Comparison of ENCODE assay signal across 9 cellular contexts in the genomic region with DNA sequence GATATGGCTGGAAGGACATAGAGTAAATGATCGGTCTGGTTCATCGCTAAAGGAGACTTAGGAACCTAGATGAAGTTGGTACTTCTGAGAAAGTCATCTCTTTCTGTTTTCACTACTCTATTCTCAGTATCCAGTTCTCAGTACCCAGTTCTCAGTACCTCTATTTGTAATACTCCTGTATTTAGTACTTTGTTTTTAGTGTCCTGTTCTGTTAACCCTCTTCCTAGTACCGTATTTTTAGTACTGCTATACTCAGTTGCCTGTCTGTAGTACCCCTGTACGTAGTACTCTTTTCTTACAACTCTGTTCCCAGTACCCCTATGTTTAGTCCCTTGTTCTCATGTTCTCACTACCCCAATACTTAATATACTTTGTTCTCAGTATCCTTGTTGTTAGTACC. TPM values are rescaled to one million over a fixed set of nuclear protein-coding genes. Genes with fewer than 3 reads are reported as not detected.
DNase-seq lines count a peak whose midpoint lies in the region; ATAC-seq and TF ChIP-seq lines count a peak whose summit lies in the region.
"Had no signal": no experiment of that assay in that cellular context is flagged by ENCODE, and none has a peak within 500 bp of the region (broad histone marks: within the 10 kb centered on the region; RNA-seq: fewer than 3 reads in every experiment).

No MANE protein-coding gene starts in this region.

- intact Hi-C loops in activated CD4-positive, alpha-beta T cell treated with anti-CD3 and anti-CD28 coated beads for 36 hours (cut with DNase I, micrococcal nuclease): loop anchor here (2.0 to 5.0 kb wide), 3 partner anchors 15 to 473 kb away; a partner anchor contains a TSS
- intact Hi-C loops in posterior cingulate gyrus (cut with DNase I): loop anchor here (2.0 kb wide), 1 partner anchor 239 kb away; a partner anchor contains a TSS

- peaks cover 0 to 6% (median 0%) of the 10 kb centered on the region in 5 donors for H3K36me3 ChIP-seq in subcutaneous abdominal adipose tissue (ENCODE audit: control insufficient read depth in 5 of 5, insufficient read depth in 5 of 5, low read length in 5 of 5)

- H3K9ac ChIP-seq in subcutaneous abdominal adipose tissue (ENCODE audit: low read length in 5 of 5): peak overlapping the region; percentile 10 to 91 (median 83)

- peaks cover 3% of the 10 kb centered on the region for H3K27me3 Mint-ChIP-seq in activated CD4-positive, alpha-beta T cell treated with anti-CD3 and anti-CD28 coated beads for 36 hours

- POLR2A ChIA-PET in activated CD4-positive, alpha-beta T cell treated with anti-CD3 and anti-CD28 coated beads for 36 hours (lab: Charles Lee): no interaction called here

- peak overlapping the region; percentile 90 for H3K27ac Mint-ChIP-seq in activated CD4-positive, alpha-beta T cell treated with anti-CD3 and anti-CD28 coated beads for 36 hours

- H3K27ac ChIP-seq in foreskin keratinocyte (no peak overlapping the region), subcutaneous abdominal adipose tissue (ENCODE audit: low read depth, low read length) (peak overlapping the region; percentile 55)
- H3K27ac ChIP-seq: epithelial cell of prostate had no signal

- no peaks in the 10 kb centered on the region for H3K9me3 ChIP-seq in subcutaneous abdominal adipose tissue (ENCODE audit: control insufficient read depth in 5 of 5, low read length in 5 of 5)

- no peak for DNase-seq in activated CD4-positive, alpha-beta T cell treated with anti-CD3 and anti-CD28 coated beads for 36 hours
- DNase-seq in activated CD4-positive, alpha-beta T cell treated with anti-CD3 and anti-CD28 coated beads for 48 hours: no peak
- peak; percentile 55 for DNase-seq in RKO (ENCODE audit: low spot score)
- DNase-seq in foreskin keratinocyte: peak in 1 of 2 donors; percentile 18
- no peak for DNase-seq in posterior cingulate gyrus
- no peak for DNase-seq in globus pallidus (ENCODE audit: low spot score)

- peaks cover 52% of the 10 kb centered on the region for H3K4me1 Mint-ChIP-seq in activated CD4-positive, alpha-beta T cell treated with anti-CD3 and anti-CD28 coated beads for 36 hours

- H3K4me3 Mint-ChIP-seq in activated CD4-positive, alpha-beta T cell treated with anti-CD3 and anti-CD28 coated beads for 36 hours: peak overlapping the region; percentile 85

- TF ChIP-seq CTCF in foreskin keratinocyte (conservative IDR thresholded peaks at IDR 0.05): no peak

- H3K4me1 ChIP-seq in foreskin keratinocyte (peaks cover 6% of the 10 kb centered on the region), subcutaneous abdominal adipose tissue (ENCODE audit: control insufficient read depth in 5 of 5, insufficient read depth in 5 of 5, low read length in 5 of 5) (peaks cover 10 to 29% (median 25%) of the 10 kb centered on the region in 5 donors)

- peak; percentile 53 for ATAC-seq in activated CD4-positive, alpha-beta T cell treated with anti-CD3 and anti-CD28 coated beads for 36 hours
- ATAC-seq in HG02852 (IDR thresholded peaks at IDR 0.05; ENCODE audit: unreplicated experiment) (peak; percentile 51), foreskin keratinocyte (peak; percentile 5)

- peaks cover 18% of the 10 kb centered on the region for H3K36me3 Mint-ChIP-seq in activated CD4-positive, alpha-beta T cell treated with anti-CD3 and anti-CD28 coated beads for 36 hours (ENCODE audit: low read depth)

- H3K4me3 ChIP-seq in subcutaneous abdominal adipose tissue (ENCODE audit: low read depth in 1 of 5, low read length in 5 of 5): peak overlapping the region; percentile 76 to 86 (median 81)

- no peaks in the 10 kb centered on the region for H3K27me3 ChIP-seq in foreskin keratinocyte
- H3K27me3 ChIP-seq in subcutaneous abdominal adipose tissue (ENCODE audit: control insufficient read depth in 5 of 5, insufficient read depth in 4 of 5, low read length in 5 of 5): no peaks in the 10 kb centered on the region

- CTCF ChIA-PET in activated CD4-positive, alpha-beta T cell treated with anti-CD3 and anti-CD28 coated beads for 36 hours (lab: Charles Lee): no interaction called here

- no peaks in the 10 kb centered on the region for H3K9me3 Mint-ChIP-seq in activated CD4-positive, alpha-beta T cell treated with anti-CD3 and anti-CD28 coated beads for 36 hours (ENCODE audit: low read depth)

RNA-seq across cellular contexts. Expression of a gene that starts 1.2 kb away (rescaled TPM):
- 10 to 100 TPM; 10.1 to 13.8 TPM for total RNA-seq in activated CD4-positive, alpha-beta T cell treated with anti-CD3 and anti-CD28 coated beads for 36 hours
- 1.9 and 2.1 TPM in 2 replicates for total RNA-seq in foreskin keratinocyte
- 1.9 and 2.3 TPM in 2 replicates for polyA plus RNA-seq in foreskin keratinocyte
